ENCODE assay signal across 8 cellular contexts in the genomic region with DNA sequence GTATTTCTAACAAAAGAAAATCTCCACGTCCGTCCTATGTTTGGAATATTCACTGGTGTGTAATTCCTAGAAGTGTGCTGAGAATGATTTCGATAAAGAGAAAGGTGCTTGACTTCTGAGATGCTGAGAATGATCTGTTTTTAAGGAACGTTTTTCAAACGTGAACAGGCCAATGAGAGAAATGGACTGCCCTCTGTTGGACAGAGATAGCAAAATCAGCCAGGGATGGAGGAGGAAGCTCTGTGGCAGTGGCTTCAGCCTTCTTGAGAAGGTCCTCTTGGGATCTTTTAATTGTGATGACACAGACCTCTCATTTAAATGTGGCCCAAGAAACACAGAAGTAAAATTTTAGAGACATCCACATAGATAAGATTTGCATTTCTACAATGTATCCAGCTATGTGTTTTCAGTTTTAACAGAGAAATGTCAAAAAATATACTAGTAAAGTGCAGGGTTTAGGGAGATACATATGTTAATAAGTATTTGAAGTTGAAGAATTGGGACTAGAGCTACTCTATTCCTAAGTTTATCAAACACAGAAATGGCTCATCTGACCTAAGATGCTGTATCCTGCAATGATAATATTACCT.
DNase-seq lines count a peak whose midpoint lies in the region; ATAC-seq and TF ChIP-seq lines count a peak whose summit lies in the region.

No MANE protein-coding gene starts in this region.

- DNase-seq in Caki2 (ENCODE audit: low read depth): peak; percentile 36
- peak; percentile 11 for DNase-seq in NT2/D1 (ENCODE audit: low read depth, low spot score)
- peak in 1 of 10 donors; percentile 53 for DNase-seq in dorsolateral prefrontal cortex
- DNase-seq in midbrain (lab: John Stamatoyannopoulos, UW): peak; percentile 13

- no peaks in the 10 kb centered on the region for H3K27me3 ChIP-seq in NT2/D1 (ENCODE audit: insufficient read depth, insufficient read length)
- H3K27me3 ChIP-seq in dorsolateral prefrontal cortex: peaks cover 0 to 81% (median 13%) of the 10 kb centered on the region in 45 donors

- H3K9ac ChIP-seq in NT2/D1 (ENCODE audit: insufficient read length, low read depth): no peak overlapping the region

- in situ Hi-C loops in Caki2 (cut with HindIII; ENCODE audit: low pct_unique_long_range_greater_than_20kb, low sequenced_read_pairs): no loop called here

- intact Hi-C loops in dorsolateral prefrontal cortex (cut with DNase I): no loop called here

- no peaks in the 10 kb centered on the region for H3K4me1 ChIP-seq in NT2/D1 (ENCODE audit: insufficient read depth, insufficient read length)

- no peak overlapping the region for H3K27ac ChIP-seq in dorsolateral prefrontal cortex

- no peaks in the 10 kb centered on the region for H3K9me3 ChIP-seq in NT2/D1 (ENCODE audit: insufficient read depth, low read length)

- H3K4me3 ChIP-seq in NT2/D1 (ENCODE audit: insufficient read length, low read depth): no peak overlapping the region
- H3K4me3 ChIP-seq in dorsolateral prefrontal cortex: peak overlapping the region in 27 of 59 donors; percentile 2 to 52 (median 24)

- no peaks in the 10 kb centered on the region for H3K36me3 ChIP-seq in NT2/D1 (ENCODE audit: insufficient read depth, insufficient read length, low read length)

- ATAC-seq in GM18868 (IDR thresholded peaks at IDR 0.05; ENCODE audit: unreplicated experiment) (peak; percentile 78), HG03457 (IDR thresholded peaks at IDR 0.05; ENCODE audit: unreplicated experiment) (peak; percentile 61), GM19467 (IDR thresholded peaks at IDR 0.05; ENCODE audit: unreplicated experiment) (no peak), HG02840 (IDR thresholded peaks at IDR 0.05; ENCODE audit: low FRiP score, unreplicated experiment) (no peak)

- peak; percentile 21 to 79 (median 60) for TF ChIP-seq CTCF in dorsolateral prefrontal cortex (IDR thresholded peaks at IDR 0.05 in 54 of 56, conservative IDR thresholded peaks at IDR 0.05 in 2 of 56; ENCODE audit: low read depth in 1 of 56, partially characterized antibody in 56 of 56)

Comparison
In these comparisons a context has a peak if more than half of its experiments do, and no peak if none do; other contexts are left out.
1. ATAC-seq: peak in GM18868 (single experiment) and HG03457 (single experiment); none in GM19467 (single experiment) and HG02840 (single experiment).